ENCODE assay signal across 26 cellular contexts in genomic region chr1:20893931-20894330, GRCh38.
"Had no signal": no experiment of that assay in that cellular context is flagged by ENCODE, and none has a peak within 500 bp of the region (broad histone marks: within the 10 kb centered on the region; RNA-seq: fewer than 3 reads in every experiment).

No MANE protein-coding gene starts in this region.

- H3K27ac ChIP-seq: ovary, right lobe of liver, uterus, VCaP had no signal

- FAIRE-seq: colon, endometrium, TTC549 had no signal

- H3K4me3 ChIP-seq: ovary, right lobe of liver, skin epidermis, uterus had no signal

- H3K36me3 ChIP-seq: ovary, uterus had no signal

- H3K4me1 ChIP-seq: uterus had no signal

- H3K27me3 ChIP-seq: ovary, right lobe of liver, uterus had no signal

- DNase-seq: activated CD4-positive, alpha-beta T cell treated with anti-CD3 and anti-CD28 coated beads for 4 hours; activated CD4-positive, alpha-beta T cell treated with anti-CD3 and anti-CD28 coated beads, Interleukin-2, amount 50 U/mL, for 4 hours; activated naive CD4-positive, alpha-beta T cell treated with anti-CD3 and anti-CD28 coated beads, Interleukin-2, amount 10 ng/mL, durations not matched to agents 7 days and 5 days; activated naive CD8-positive, alpha-beta T cell treated with anti-CD3 and anti-CD28 coated beads, Interleukin-2, amount 10 ng/mL, durations not matched to agents 7 days and 5 days; activated T-cell treated with anti-CD3 and anti-CD28 coated beads for 4 hours; activated T-cell treated with anti-CD3 and anti-CD28 coated beads, Interleukin-2, amount 50 U/mL, for 72 hours; amygdala; dermis blood vessel endothelial cell; effector CD4-positive, alpha-beta T cell; erythroblast; head of caudate nucleus; hippocampal formation; midbrain; naive thymus-derived CD4-positive, alpha-beta T cell; ovary; right lobe of liver; stimulated activated CD4-positive, alpha-beta T cell treated with anti-CD3 and anti-CD28 coated beads, Interleukin-12 subunit alpha, Interleukin-12 subunit beta, amount 100 ng/mL, for 4 hours; stimulated activated CD4-positive, alpha-beta T cell treated with anti-CD3 and anti-CD28 coated beads, Interleukin-4, amount 100 ng/mL, for 24 hours; substantia nigra; T-helper 9 cell; uterus had no signal

- H3K9me3 ChIP-seq: ovary, right lobe of liver, uterus had no signal
